19 cellular contexts compared by ENCODE assay signal in the genomic region with DNA sequence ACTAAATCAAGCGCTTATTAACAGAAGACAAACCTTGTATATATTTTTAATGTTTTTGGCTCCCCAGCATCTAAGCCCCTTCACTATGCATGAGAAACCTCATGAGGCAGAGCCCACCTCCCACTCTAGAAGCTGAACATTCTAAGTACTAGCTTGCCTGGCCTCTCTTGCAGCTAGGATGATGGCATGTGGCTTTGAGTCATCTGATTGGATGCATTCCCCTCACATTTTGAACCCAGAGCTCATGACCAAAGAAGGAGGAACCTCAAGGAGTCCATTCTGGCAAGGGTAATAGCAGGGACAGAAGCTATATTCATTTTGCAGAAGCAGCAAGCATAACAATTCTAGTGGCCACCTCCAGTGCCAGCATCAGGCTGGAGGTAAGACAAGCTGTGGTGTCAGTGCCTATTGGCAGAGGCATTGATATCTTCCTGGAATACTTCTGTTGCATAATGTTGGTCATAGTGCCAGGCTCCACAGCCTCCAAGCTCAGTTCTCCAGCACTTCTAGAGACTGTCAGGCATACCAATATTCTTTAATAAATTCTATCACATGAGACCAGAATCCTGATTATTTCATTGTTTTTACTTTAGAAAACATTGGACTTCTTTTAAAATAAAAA. TPM values are rescaled to one million over a fixed set of nuclear protein-coding genes. Genes with fewer than 3 reads are reported as not detected.
"Had no signal": no experiment of that assay in that cellular context is flagged by ENCODE, and none has a peak within 500 bp of the region (broad histone marks: within the 10 kb centered on the region; RNA-seq: fewer than 3 reads in every experiment).

No MANE protein-coding gene starts in this region.

- ATAC-seq: effector memory CD8-positive, alpha-beta T cell; left colon; mucosa of descending colon; naive thymus-derived CD8-positive, alpha-beta T cell; sciatic nerve; stimulated activated memory B cell treated with anti-CD40 and anti-IgM and Interleukin-4, amounts not matched to agents 10 μg/mL and 1 μg/mL and 100 μg/mL, for 72 hours; upper lobe of right lung had no signal

- H3K36me3 ChIP-seq: esophagus muscularis mucosa, neutrophil, spleen, tibial artery, upper lobe of right lung, vagina had no signal

- DNase-seq: effector memory CD8-positive, alpha-beta T cell; immature natural killer cell; kidney; left colon; mucosa of descending colon; naive thymus-derived CD8-positive, alpha-beta T cell; psoas muscle; retina; spleen; stimulated activated CD4-positive, alpha-beta T cell treated with anti-CD3 and anti-CD28 coated beads, Interleukin-15, amount 100 ng/mL, for 24 hours; stimulated activated CD4-positive, alpha-beta T cell treated with anti-CD3 and anti-CD28 coated beads, Interleukin-1b, Interleukin-23, amount 100 ng/mL, for 48 hours; stimulated activated CD4-positive, alpha-beta T cell treated with anti-CD3 and anti-CD28 coated beads, Interleukin-4, amount 100 ng/mL, for 24 hours; tibial artery; upper lobe of right lung had no signal

- H3K27me3 ChIP-seq: esophagus muscularis mucosa, neutrophil, upper lobe of right lung, vagina had no signal

- H3K27ac ChIP-seq: esophagus muscularis mucosa, neutrophil, psoas muscle, spleen, tibial artery, upper lobe of right lung, vagina had no signal

- H3K4me3 ChIP-seq: esophagus muscularis mucosa, mucosa of descending colon, psoas muscle, spleen, tibial artery, upper lobe of right lung, vagina had no signal

- H3K4me1 ChIP-seq: psoas muscle, tibial artery, upper lobe of right lung had no signal

- H3K9me3 ChIP-seq: neutrophil, tibial artery, upper lobe of right lung, vagina had no signal

RNA-seq across cellular contexts. Expression of a gene that starts 14.2 kb away (rescaled TPM):
- polyA plus RNA-seq: immature natural killer cell; naive thymus-derived CD8-positive, alpha-beta T cell had no signal
